Comparison of ENCODE assay signal across 12 cellular contexts in the genomic region with DNA sequence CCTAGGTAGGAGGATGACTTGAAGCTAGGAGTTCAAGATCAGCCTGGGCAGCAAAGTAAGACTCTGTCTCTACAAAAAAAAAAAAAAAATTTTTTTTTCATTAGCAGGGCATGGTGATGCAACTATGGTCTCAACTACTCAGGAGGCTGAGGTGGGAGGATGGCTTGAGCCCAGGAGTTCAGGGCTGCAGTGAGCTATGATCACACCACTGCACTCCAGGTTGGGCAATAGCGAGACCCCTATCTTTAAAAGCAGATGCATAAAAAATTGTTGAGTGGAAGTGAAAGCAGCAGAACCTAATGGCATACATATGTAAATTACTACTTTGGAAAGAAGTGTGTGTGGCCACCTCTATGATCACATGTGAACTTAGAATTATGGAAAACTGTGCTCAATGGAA. TPM values are rescaled to one million over a fixed set of nuclear protein-coding genes. Genes with fewer than 3 reads are reported as not detected.
DNase-seq lines count a peak whose midpoint lies in the region; ATAC-seq, FAIRE-seq and TF ChIP-seq lines count a peak whose summit lies in the region.
"Had no signal": no experiment of that assay in that cellular context is flagged by ENCODE, and none has a peak within 500 bp of the region (broad histone marks: within the 10 kb centered on the region; RNA-seq: fewer than 3 reads in every experiment).

No MANE protein-coding gene starts in this region.

- FAIRE-seq in small intestine (lab: Jason Lieb, UNC): no peak

- H3K27ac ChIP-seq in left ventricle myocardium inferior (replicated peaks) (peak overlapping the region; percentile 85), small intestine (ENCODE audit: low read depth in 1 of 2, low read length in 1 of 2) (no peak overlapping the region)
- H3K27ac ChIP-seq: SJSA1, suprapubic skin had no signal

- H3K27ac Mint-ChIP-seq in dendritic cell treated with granulocyte-macrophage colony-stimulating factor and Interleukin-4, amounts not matched to agents 40 ng/mL and 50 ng/mL, for 4 days: peak overlapping the region; percentile 7
- H3K27ac Mint-ChIP-seq in osteocyte (ENCODE audit: unreplicated experiment): peak overlapping the region; percentile 12

- ATAC-seq in left ventricle myocardium superior: no peak
- ATAC-seq in GM21528 (IDR thresholded peaks at IDR 0.05; ENCODE audit: low FRiP score, unreplicated experiment): no peak

- TF ChIP-seq CTCF in left ventricle myocardium inferior (IDR thresholded peaks at IDR 0.05; ENCODE audit: borderline replicate concordance) (no peak), osteocyte (IDR thresholded peaks at IDR 0.05) (no peak), GM10266 (IDR thresholded peaks at IDR 0.05; ENCODE audit: control insufficient read depth, insufficient read depth, low read depth, missing control alignments) (no peak)

- no peak overlapping the region for H3K4me3 Mint-ChIP-seq in dendritic cell treated with granulocyte-macrophage colony-stimulating factor and Interleukin-4, amounts not matched to agents 40 ng/mL and 50 ng/mL, for 4 days
- H3K4me3 Mint-ChIP-seq in osteocyte (ENCODE audit: unreplicated experiment): no peak overlapping the region

- H3K36me3 ChIP-seq in left ventricle myocardium inferior (no peaks in the 10 kb centered on the region), small intestine (ENCODE audit: control insufficient read depth in 2 of 2, insufficient read depth in 2 of 2, low read length in 2 of 2) (no peaks in the 10 kb centered on the region)
- H3K36me3 ChIP-seq: SJSA1, suprapubic skin had no signal

- no peak for DNase-seq in left ventricle myocardium inferior
- no peak for DNase-seq in left ventricle myocardium superior
- no peak for DNase-seq in osteocyte (ENCODE audit: extremely low spot score, unreplicated experiment)
- no peak for DNase-seq in activated CD4-positive, alpha-beta T cell treated with anti-CD3 and anti-CD28 coated beads for 1 hour
- DNase-seq in GM10266 (ENCODE audit: extremely low spot score): no peak
- DNase-seq in small intestine: no peak
- DNase-seq: NCI-H1436, NCI-H524 treated with DMSO at 0.1 percent for 48 hours had no signal

- H3K9me3 Mint-ChIP-seq in dendritic cell treated with granulocyte-macrophage colony-stimulating factor and Interleukin-4, amounts not matched to agents 40 ng/mL and 50 ng/mL, for 4 days: no peaks in the 10 kb centered on the region
- H3K9me3 Mint-ChIP-seq in osteocyte (ENCODE audit: unreplicated experiment): no peaks in the 10 kb centered on the region

- H3K36me3 Mint-ChIP-seq in dendritic cell treated with granulocyte-macrophage colony-stimulating factor and Interleukin-4, amounts not matched to agents 40 ng/mL and 50 ng/mL, for 4 days (ENCODE audit: low read depth): peaks cover 2% of the 10 kb centered on the region
- peaks cover under 1% of the 10 kb centered on the region for H3K36me3 Mint-ChIP-seq in osteocyte (ENCODE audit: unreplicated experiment)

- H3K4me1 ChIP-seq in left ventricle myocardium inferior (peaks cover 58% of the 10 kb centered on the region), small intestine (ENCODE audit: control insufficient read depth in 2 of 2, insufficient read depth in 1 of 2, low read depth in 1 of 2, low read length in 1 of 2) (peaks cover 7 to 18% of the 10 kb centered on the region in 2 donors)

- H3K27me3 ChIP-seq in left ventricle myocardium inferior (ENCODE audit: low read depth) (no peaks in the 10 kb centered on the region), small intestine (ENCODE audit: control insufficient read depth in 2 of 2, insufficient read depth in 2 of 2, low read length in 2 of 2) (no peaks in the 10 kb centered on the region)
- H3K27me3 ChIP-seq: SJSA1, suprapubic skin had no signal

- H3K27me3 Mint-ChIP-seq in dendritic cell treated with granulocyte-macrophage colony-stimulating factor and Interleukin-4, amounts not matched to agents 40 ng/mL and 50 ng/mL, for 4 days: no peaks in the 10 kb centered on the region
- no peaks in the 10 kb centered on the region for H3K27me3 Mint-ChIP-seq in osteocyte (ENCODE audit: unreplicated experiment)

- H3K4me3 ChIP-seq in left ventricle myocardium inferior: no peak overlapping the region
- H3K4me3 ChIP-seq in small intestine (ENCODE audit: low read depth in 1 of 2, low read length in 2 of 2): no peak overlapping the region
- H3K4me3 ChIP-seq: SJSA1, suprapubic skin had no signal

- WGBS in small intestine, 3 donors: 75 to 85% (median 84%) methylated on average over 1 of the region's 1 CpG

- H3K9me3 ChIP-seq in left ventricle myocardium inferior (replicated peaks): no peaks in the 10 kb centered on the region
- H3K9me3 ChIP-seq in small intestine (ENCODE audit: control insufficient read depth, low read depth): no peaks in the 10 kb centered on the region
- H3K9me3 ChIP-seq: SJSA1, suprapubic skin had no signal

- intact Hi-C loops in left ventricle myocardium inferior (cut with micrococcal nuclease): no loop called here
- intact Hi-C loops in left ventricle myocardium superior (cut with micrococcal nuclease): no loop called here
- intact Hi-C loops in dendritic cell treated with granulocyte-macrophage colony-stimulating factor and Interleukin-4, amounts not matched to agents 40 ng/mL and 50 ng/mL, for 4 days (cut with micrococcal nuclease): no loop called here

- peaks cover 35% of the 10 kb centered on the region for H3K4me1 Mint-ChIP-seq in dendritic cell treated with granulocyte-macrophage colony-stimulating factor and Interleukin-4, amounts not matched to agents 40 ng/mL and 50 ng/mL, for 4 days (ENCODE audit: low read depth)
- peaks cover 31% of the 10 kb centered on the region for H3K4me1 Mint-ChIP-seq in osteocyte (ENCODE audit: unreplicated experiment)

RNA-seq across cellular contexts. Expression of a gene that starts 56.8 kb away (rescaled TPM):
- total RNA-seq in left ventricle myocardium inferior (39.3 TPM), left ventricle myocardium superior (46.0 TPM), osteocyte (58.0 and 58.4 TPM in 2 replicates)
- 10 to 100 TPM; 21.6 to 68.2 (median 30.2) TPM for polyA plus RNA-seq in small intestine
